Comparison of ENCODE assay signal across 1 cellular context in the genomic region with DNA sequence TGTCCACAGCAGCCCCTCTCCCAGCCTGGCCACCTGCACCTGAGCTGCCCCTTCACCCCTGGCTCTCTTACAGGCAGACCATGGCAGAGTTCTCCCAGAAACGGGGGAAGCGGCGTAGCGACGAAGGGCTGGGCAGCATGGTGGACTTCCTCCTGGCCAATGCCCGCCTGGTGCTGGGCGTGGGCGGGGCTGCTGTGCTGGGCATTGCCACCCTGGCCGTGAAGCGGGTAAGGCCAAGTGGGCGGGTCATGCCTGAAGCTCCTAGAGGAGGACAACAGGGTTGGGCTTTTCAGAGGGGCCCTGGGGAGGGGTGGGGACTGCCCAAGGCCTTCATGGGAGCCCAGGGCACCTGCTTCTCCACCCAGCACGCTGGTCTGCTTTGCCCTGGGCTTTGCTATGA.
A peak's percentile ranks its signal among the peaks of the same experiment; 100 is the strongest.
TF ChIP-seq lines count a peak whose summit lies in the region.

No MANE protein-coding gene starts in this region.

TF ChIP-seq in HepG2, 621 proteins besides CTCF, POLR2A, EP300 and RAD21:
- no peak for TF ChIP-seq PAWR (CRISPR knock-in tag; IDR thresholded peaks at IDR 0.05; ENCODE audit: borderline replicate concordance)
- 0 out of 2 replicates have a peak, but pooled peaks have one; percentile 63 for TF ChIP-seq HNRNPL (IDR thresholded peaks at IDR 0.05; ENCODE audit: low read depth, low read length)
- no peak for TF ChIP-seq SMARCE1 (IDR thresholded peaks at IDR 0.05; ENCODE audit: borderline replicate concordance)
- TF ChIP-seq, protein P1, sequence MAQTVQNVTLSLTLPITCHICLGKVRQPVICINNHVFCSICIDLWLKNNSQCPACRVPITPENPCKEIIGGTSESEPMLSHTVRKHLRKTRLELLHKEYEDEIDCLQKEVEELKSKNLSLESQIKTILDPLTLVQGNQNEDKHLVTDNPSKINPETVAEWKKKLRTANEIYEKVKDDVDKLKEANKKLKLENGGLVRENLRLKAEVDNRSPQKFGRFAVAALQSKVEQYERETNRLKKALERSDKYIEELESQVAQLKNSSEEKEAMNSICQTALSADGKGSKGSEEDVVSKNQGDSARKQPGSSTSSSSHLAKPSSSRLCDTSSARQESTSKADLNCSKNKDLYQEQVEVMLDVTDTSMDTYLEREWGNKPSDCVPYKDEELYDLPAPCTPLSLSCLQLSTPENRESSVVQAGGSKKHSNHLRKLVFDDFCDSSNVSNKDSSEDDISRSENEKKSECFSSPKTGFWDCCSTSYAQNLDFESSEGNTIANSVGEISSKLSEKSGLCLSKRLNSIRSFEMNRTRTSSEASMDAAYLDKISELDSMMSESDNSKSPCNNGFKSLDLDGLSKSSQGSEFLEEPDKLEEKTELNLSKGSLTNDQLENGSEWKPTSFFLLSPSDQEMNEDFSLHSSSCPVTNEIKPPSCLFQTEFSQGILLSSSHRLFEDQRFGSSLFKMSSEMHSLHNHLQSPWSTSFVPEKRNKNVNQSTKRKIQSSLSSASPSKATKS (CRISPR knock-in tag; IDR thresholded peaks at IDR 0.05), result no peak
- TF ChIP-seq, protein P2, sequence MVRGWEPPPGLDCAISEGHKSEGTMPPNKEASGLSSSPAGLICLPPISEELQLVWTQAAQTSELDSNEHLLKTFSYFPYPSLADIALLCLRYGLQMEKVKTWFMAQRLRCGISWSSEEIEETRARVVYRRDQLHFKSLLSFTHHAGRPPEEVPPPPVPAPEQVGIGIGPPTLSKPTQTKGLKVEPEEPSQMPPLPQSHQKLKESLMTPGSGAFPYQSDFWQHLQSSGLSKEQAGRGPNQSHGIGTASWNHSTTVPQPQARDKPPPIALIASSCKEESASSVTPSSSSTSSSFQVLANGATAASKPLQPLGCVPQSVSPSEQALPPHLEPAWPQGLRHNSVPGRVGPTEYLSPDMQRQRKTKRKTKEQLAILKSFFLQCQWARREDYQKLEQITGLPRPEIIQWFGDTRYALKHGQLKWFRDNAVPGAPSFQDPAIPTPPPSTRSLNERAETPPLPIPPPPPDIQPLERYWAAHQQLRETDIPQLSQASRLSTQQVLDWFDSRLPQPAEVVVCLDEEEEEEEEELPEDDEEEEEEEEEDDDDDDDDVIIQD (CRISPR knock-in tag; IDR thresholded peaks at IDR 0.05; ENCODE audit: low read depth), result no peak
- TF ChIP-seq ZNF567 (CRISPR knock-in tag; IDR thresholded peaks at IDR 0.05; ENCODE audit: borderline replicate concordance), result no peak
- no peak for TF ChIP-seq EEA1 (CRISPR knock-in tag; IDR thresholded peaks at IDR 0.05; ENCODE audit: borderline replicate concordance)
- no peak for TF ChIP-seq ZNF652 (CRISPR knock-in tag; IDR thresholded peaks at IDR 0.05; ENCODE audit: borderline replicate concordance, low read depth)
